28 cellular contexts compared by ENCODE assay signal in the genomic region with DNA sequence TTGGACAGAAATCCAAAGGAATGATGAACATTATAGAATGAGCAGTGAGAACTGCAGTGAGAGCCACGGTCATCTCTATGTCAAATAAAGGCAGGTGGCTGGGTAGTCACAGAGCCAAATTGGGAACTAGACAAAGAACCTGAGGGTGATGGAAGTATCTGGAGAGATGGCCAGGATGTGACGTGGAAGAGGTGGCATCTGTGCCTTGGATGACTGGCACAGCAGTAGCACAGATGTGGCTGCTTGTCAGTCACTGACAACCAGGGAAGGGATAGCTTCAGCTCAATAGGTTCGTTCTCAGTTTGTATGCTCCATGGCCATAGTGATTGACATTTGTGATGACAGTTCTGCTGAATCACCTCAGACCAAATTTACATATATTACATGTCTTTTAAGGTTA.
"Had no signal": no experiment of that assay in that cellular context is flagged by ENCODE, and none has a peak within 500 bp of the region (broad histone marks: within the 10 kb centered on the region; RNA-seq: fewer than 3 reads in every experiment).

No MANE protein-coding gene starts in this region.

- H3K4me3 Mint-ChIP-seq: mesothelial cell of epicardium; naive B cell; natural killer cell; nephron progenitor cell; stimulated activated memory B cell treated with anti-CD40 and anti-IgM and Interleukin-4, amounts not matched to agents 10 μg/mL and 1 μg/mL and 100 μg/mL, for 72 hours; stimulated activated naive CD8-positive, alpha-beta T cell treated with anti-CD3 and anti-CD28 coated beads, Interleukin-15, amount 100 ng/mL, for 72 hours; type B pancreatic cell had no signal

- H3K4me2 ChIP-seq: hepatocyte, smooth muscle cell had no signal

- H3K27me3 ChIP-seq: hepatocyte, neutrophil, ovary, sigmoid colon, tibial nerve, uterus had no signal

- H3K4me1 Mint-ChIP-seq: mesothelial cell of epicardium; naive B cell; natural killer cell; stimulated activated memory B cell treated with anti-CD40 and anti-IgM and Interleukin-4, amounts not matched to agents 10 μg/mL and 1 μg/mL and 100 μg/mL, for 72 hours; stimulated activated naive CD8-positive, alpha-beta T cell treated with anti-CD3 and anti-CD28 coated beads, Interleukin-15, amount 100 ng/mL, for 72 hours had no signal

- H3K9me3 Mint-ChIP-seq: nephron progenitor cell, type B pancreatic cell had no signal

- H3K79me2 ChIP-seq: hepatocyte had no signal

- H3K9me3 ChIP-seq: left ventricle myocardium inferior, neutrophil, ovary, sigmoid colon, tibial nerve, uterus had no signal

- H2AFZ ChIP-seq: hepatocyte had no signal

- H3K36me3 Mint-ChIP-seq: naive B cell; natural killer cell; stimulated activated memory B cell treated with anti-CD40 and anti-IgM and Interleukin-4, amounts not matched to agents 10 μg/mL and 1 μg/mL and 100 μg/mL, for 72 hours had no signal

- H3K27me3 Mint-ChIP-seq: naive B cell; progenitor cell of endocrine pancreas; stimulated activated memory B cell treated with anti-CD40 and anti-IgM and Interleukin-4, amounts not matched to agents 10 μg/mL and 1 μg/mL and 100 μg/mL, for 72 hours; stimulated activated naive CD8-positive, alpha-beta T cell treated with anti-CD3 and anti-CD28 coated beads, Interleukin-15, amount 100 ng/mL, for 72 hours; type B pancreatic cell had no signal

- H3K4me3 ChIP-seq: hepatocyte, left ventricle myocardium inferior, lung, ovary, sigmoid colon, smooth muscle cell, tibial nerve, uterus had no signal

- DNase-seq: islet precursor cell; left ventricle myocardium inferior; mesendoderm; naive B cell; natural killer cell; nephron progenitor cell; occipital lobe; ovary; retina; right cardiac atrium; sigmoid colon; stimulated activated CD4-positive, alpha-beta T cell treated with anti-CD3 and anti-CD28 coated beads, Interleukin-1b, Interleukin-23, amount 100 ng/mL, for 48 hours; stimulated activated CD4-positive, alpha-beta T cell treated with anti-CD3 and anti-CD28 coated beads, Interleukin-2, amount 100 ng/mL, for 48 hours; stimulated activated CD4-positive, alpha-beta T cell treated with anti-CD3 and anti-CD28 coated beads, Interleukin-4, amount 100 ng/mL, for 4 hours; stimulated activated CD8-positive, alpha-beta memory T cell treated with anti-CD3 and anti-CD28 coated beads, Interleukin-4, amount 100 ng/mL, for 48 hours; stimulated activated naive CD4-positive, alpha-beta T cell treated with Interleukin-2 at 50 U/mL for 16 hours; stimulated activated naive CD8-positive, alpha-beta T cell treated with anti-CD3 and anti-CD28 coated beads, Interleukin-15, amount 100 ng/mL, for 72 hours; substantia nigra; uterus had no signal

- H3K27ac Mint-ChIP-seq: mesothelial cell of epicardium; naive B cell; natural killer cell; nephron progenitor cell; progenitor cell of endocrine pancreas; stimulated activated memory B cell treated with anti-CD40 and anti-IgM and Interleukin-4, amounts not matched to agents 10 μg/mL and 1 μg/mL and 100 μg/mL, for 72 hours; type B pancreatic cell had no signal

- H3K4me1 ChIP-seq: left ventricle myocardium inferior, sigmoid colon, uterus had no signal

- H3K27ac ChIP-seq: hepatocyte, left ventricle myocardium inferior, neutrophil, ovary, sigmoid colon, tibial nerve, uterus had no signal

- ATAC-seq: natural killer cell; right cardiac atrium; stimulated activated memory B cell treated with anti-CD40 and anti-IgM and Interleukin-4, amounts not matched to agents 10 μg/mL and 1 μg/mL and 100 μg/mL, for 72 hours; stimulated activated naive CD8-positive, alpha-beta T cell treated with anti-CD3 and anti-CD28 coated beads, Interleukin-15, amount 100 ng/mL, for 72 hours had no signal

- H3K36me3 ChIP-seq: left ventricle myocardium inferior, neutrophil, ovary, sigmoid colon, tibial nerve, uterus had no signal
